Comparison of ENCODE assay signal across 2 cellular contexts in genomic region chr9:122463828-122464632, GRCh38.
TF ChIP-seq lines count a peak whose summit lies in the region.

No MANE protein-coding gene starts in this region.

TF ChIP-seq in A549, 52 proteins besides CTCF, POLR2A, EP300 and RAD21:
- TF ChIP-seq KDM5A (IDR thresholded peaks at IDR 0.05) (no peak), HMGXB4 (CRISPR knock-in tag; IDR thresholded peaks at IDR 0.05; ENCODE audit: borderline replicate concordance) (no peak), TP53 (CRISPR knock-in tag; IDR thresholded peaks at IDR 0.05) (no peak)

TF ChIP-seq in H1, 55 proteins besides CTCF, POLR2A, EP300 and RAD21:
- TF ChIP-seq SP2 (IDR thresholded peaks at IDR 0.05; ENCODE audit: low read length) (0 out of 2 replicates have a peak, but pooled peaks have one; percentile 9), JUND (IDR thresholded peaks at IDR 0.05; ENCODE audit: low read length) (no peak), ASH2L (IDR thresholded peaks at IDR 0.05; ENCODE audit: low read length) (peak; percentile 57), TAF1 (IDR thresholded peaks at IDR 0.05; ENCODE audit: low read depth, low read length) (peak; percentile 30; the same call in 1 of the 2 replicates)
TF ChIP-seq in H1: peak in this region for 3.
